28 cellular contexts compared by ENCODE assay signal in genomic region chr4:93319011-93319410, GRCh38.
"Had no signal": no experiment of that assay in that cellular context is flagged by ENCODE, and none has a peak within 500 bp of the region (broad histone marks: within the 10 kb centered on the region; RNA-seq: fewer than 3 reads in every experiment).

No MANE protein-coding gene starts in this region.

- H3K36me3 ChIP-seq: ascending aorta, cardiac muscle cell, SJCRH30 had no signal

- H3K27ac ChIP-seq: ascending aorta, body of pancreas, cardiac muscle cell, RWPE1, SJCRH30 had no signal

- ATAC-seq: activated naive CD4-positive, alpha-beta T cell treated with anti-CD3 and anti-CD28 coated beads, Interleukin-2, amount 50 U/mL, for 72 hours; activated naive CD8-positive, alpha-beta T cell treated with anti-CD3 and anti-CD28 coated beads, Interleukin-2, amount 50 U/mL, for 24 hours; activated T-cell treated with anti-CD3 and anti-CD28 coated beads, Interleukin-2, amount 50 U/mL, for 4 hours; body of pancreas; Panc1; SK-N-SH treated with all-trans-retinoic acid at 6 μM for 48 hours; WTC11 had no signal

- DNase-seq: activated CD4-positive, alpha-beta memory T cell treated with anti-CD3 and anti-CD28 coated beads for 36 hours; activated CD4-positive, alpha-beta T cell treated with anti-CD3 and anti-CD28 coated beads, Interleukin-2, amount 10 ng/mL, durations not matched to agents 7 days and 5 days; activated CD4-positive, CD25-positive, alpha-beta regulatory T cell treated with anti-CD3 and anti-CD28 coated beads, Interleukin-2, amount 50 U/mL, for 72 hours; activated CD8-positive, alpha-beta memory T cell treated with anti-CD3 and anti-CD28 coated beads for 24 hours; activated effector memory CD4-positive, alpha-beta T cell treated with anti-CD3 and anti-CD28 coated beads, Interleukin-2, amount 50 U/mL, for 16 hours; activated naive CD4-positive, alpha-beta T cell treated with Interleukin-2 at 50 U/mL for 16 hours; activated naive CD8-positive, alpha-beta T cell treated with anti-CD3 and anti-CD28 coated beads, Interleukin-2, amount 50 U/mL, for 24 hours; activated T-cell treated with anti-CD3 and anti-CD28 coated beads, Interleukin-2, amount 50 U/mL, for 4 hours; amniotic stem cell; body of pancreas; Kasumi-1; KBM-7; NCI-H1048; NCI-H1930; NCI-H2171; NCI-H2227 treated with DMSO at 0.1 percent for 48 hours; NCI-H446 treated with DMSO at 0.1 percent for 48 hours; NCI-H524 treated with DMSO at 0.1 percent for 48 hours; Right ventricle myocardium superior; SJCRH30; SW 1271 had no signal

- H3K4me3 ChIP-seq: ascending aorta, body of pancreas, cardiac muscle cell, SJCRH30 had no signal

- H3K27me3 ChIP-seq: ascending aorta, body of pancreas, cardiac muscle cell, SJCRH30 had no signal

- H3K9me3 ChIP-seq: ascending aorta, body of pancreas, SJCRH30 had no signal

- H3K4me1 ChIP-seq: ascending aorta, body of pancreas, SJCRH30 had no signal
